In the genomic region with DNA sequence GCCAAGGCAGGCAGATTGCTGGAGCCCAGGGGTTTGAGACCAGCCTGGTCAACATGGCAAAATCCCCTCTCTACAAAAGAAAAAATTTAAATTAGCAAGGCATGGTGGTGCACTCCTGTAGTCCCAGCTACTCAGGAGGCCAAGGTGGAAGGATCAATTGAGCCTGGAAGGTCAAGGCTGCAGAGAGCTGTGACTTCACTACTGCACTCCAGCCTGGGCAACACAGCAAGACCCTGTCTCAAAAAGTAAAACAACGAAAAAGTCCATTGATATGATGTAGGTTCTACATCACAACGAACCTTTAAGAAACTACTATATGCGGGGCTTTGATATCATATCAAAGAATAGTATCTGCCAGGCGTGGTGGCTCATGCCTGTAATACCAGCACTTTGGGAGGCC, we compare ENCODE assay signal across 19 cellular contexts. TPM values are rescaled to one million over a fixed set of nuclear protein-coding genes. Genes with fewer than 3 reads are reported as not detected.
DNase-seq lines count a peak whose midpoint lies in the region; ATAC-seq, FAIRE-seq and TF ChIP-seq lines count a peak whose summit lies in the region.
"Had no signal": no experiment of that assay in that cellular context is flagged by ENCODE, and none has a peak within 500 bp of the region (broad histone marks: within the 10 kb centered on the region; RNA-seq: fewer than 3 reads in every experiment).

No MANE protein-coding gene starts in this region.

- no peaks in the 10 kb centered on the region for H3K79me1 ChIP-seq in mesenchymal stem cell (replicated peaks; ENCODE audit: low read length, poor library complexity, severe bottlenecking)

- POLR2A ChIA-PET in HepG2 (lab: Yijun Ruan, JAX) (interaction anchor here (1.6 kb wide), 1 partner anchor 14 kb away, joined by 9 read pairs; no protein-coding TSS in a partner anchor), K562 (lab: Yijun Ruan, JAX) (interaction anchor here (0.6 to 1.0 kb wide), 2 partner anchors 9 to 68 kb away, joined by 3 read pairs; no protein-coding TSS in a partner anchor)

- TF ChIP-seq CTCF in HepG2 (CRISPR knock-in tag; IDR thresholded peaks at IDR 0.05) = no peak
- TF ChIP-seq CTCF in right lobe of liver (IDR thresholded peaks at IDR 0.05) = no peak
- no peak for TF ChIP-seq CTCF in K562 (IDR thresholded peaks at IDR 0.05 in 2 of 3, conservative IDR thresholded peaks at IDR 0.05 in 1 of 3; ENCODE audit: insufficient read depth in 2 of 3, low read depth in 1 of 3, low read length in 3 of 3)

- H3K23ac ChIP-seq in mesenchymal stem cell (ENCODE audit: low read length in 2 of 2) = no peak overlapping the region

- H2BK15ac ChIP-seq in mesenchymal stem cell (ENCODE audit: low read depth, poor library complexity, severe bottlenecking) = no peak overlapping the region

- CTCF ChIA-PET in HepG2 (lab: Yijun Ruan, JAX; ENCODE audit: low intra/inter-chr PET ratio, low total read pairs) (no interaction called here), K562 (lab: Yijun Ruan, JAX; ENCODE audit: low intra/inter-chr PET ratio) (no interaction called here)

- H4K91ac ChIP-seq in mesenchymal stem cell (ENCODE audit: low read length) = peak overlapping the region; percentile 47

- no peak overlapping the region for H3K4me3 ChIP-seq in HepG2 (replicated peaks in 1 of 3; ENCODE audit: insufficient read depth in 1 of 3, low read depth in 2 of 3, low read length in 3 of 3)
- H3K4me3 ChIP-seq in right lobe of liver = no peak overlapping the region
- H3K4me3 ChIP-seq in K562 = no peak overlapping the region
- no peak overlapping the region for H3K4me3 ChIP-seq in mesenchymal stem cell (ENCODE audit: insufficient read depth in 1 of 2, low read depth in 1 of 2, low read length in 2 of 2)
- H3K4me3 ChIP-seq: BLaER1, GM23338 had no signal

- ATAC-seq in HepG2 (no peak), right lobe of liver (no peak), K562 (no peak), GM21515 (IDR thresholded peaks at IDR 0.05; ENCODE audit: unreplicated experiment) (no peak)
- ATAC-seq: CD8-positive, alpha-beta T cell; GM23338; HCT116 had no signal

- DNase-seq in HepG2 (ENCODE audit: low spot score) (no peak), right lobe of liver (no peak), K562 (ENCODE audit: extremely low read depth in 1 of 4, low spot score in 3 of 4) (no peak), mesenchymal stem cell (no peak), DMS153 treated with DMSO at 0.1 percent for 48 hours (lab: John Stamatoyannopoulos, UW; ENCODE audit: unreplicated experiment) (no peak), SIG-M5 (lab: John Stamatoyannopoulos, UW) (no peak)
- DNase-seq: 8988T; CD8-positive, alpha-beta T cell; COR-L47; DMS 273 treated with DMSO at 0.1 percent for 48 hours; H7; KBM-7 had no signal

- H3K9me1 ChIP-seq in K562 (ENCODE audit: control insufficient read depth, insufficient read depth, low read length) = no peaks in the 10 kb centered on the region

- H3K9me3 ChIP-seq in HepG2 (ENCODE audit: low read length) = no peaks in the 10 kb centered on the region
- H3K9me3 ChIP-seq in right lobe of liver = no peaks in the 10 kb centered on the region
- H3K9me3 ChIP-seq in K562 (replicated peaks; ENCODE audit: control insufficient read depth, insufficient read depth, low read depth, low read length) = no peaks in the 10 kb centered on the region
- H3K9me3 ChIP-seq in mesenchymal stem cell (ENCODE audit: control insufficient read depth, low read length) = no peaks in the 10 kb centered on the region

- H3K79me2 ChIP-seq in HepG2 (ENCODE audit: insufficient read depth, low read length) (no peaks in the 10 kb centered on the region), K562 (ENCODE audit: control insufficient read depth, insufficient read depth, low read length) (no peaks in the 10 kb centered on the region)

- H3K9ac ChIP-seq in HepG2 (ENCODE audit: insufficient read depth, low read depth, low read length) (no peak overlapping the region), K562 (ENCODE audit: insufficient read depth in 1 of 2, low read depth in 2 of 2, low read length in 2 of 2) (0 out of 4 replicates have a peak overlapping the region, but pooled peaks of 1 of the 2 experiments have one; percentile 64), mesenchymal stem cell (ENCODE audit: low read length) (no peak overlapping the region)
- H3K9ac ChIP-seq: BLaER1 had no signal

- H3K27me3 ChIP-seq in HepG2 (ENCODE audit: control insufficient read depth in 1 of 2, insufficient read depth in 2 of 2, low read length in 2 of 2) (no peaks in the 10 kb centered on the region), right lobe of liver (no peaks in the 10 kb centered on the region), K562 (ENCODE audit: control insufficient read depth in 2 of 2, insufficient read depth in 2 of 2, low read length in 2 of 2) (no peaks in the 10 kb centered on the region), mesenchymal stem cell (ENCODE audit: control insufficient read depth in 1 of 2, insufficient read depth in 1 of 2, low read length in 2 of 2) (no peaks in the 10 kb centered on the region)
- H3K27me3 ChIP-seq: BLaER1 had no signal

- H3K14ac ChIP-seq in mesenchymal stem cell (ENCODE audit: low read length in 2 of 2) = no peak overlapping the region

- H2AFZ ChIP-seq in HepG2 (ENCODE audit: low read length) (no peak overlapping the region), K562 (ENCODE audit: low read depth, low read length) (no peak overlapping the region), mesenchymal stem cell (ENCODE audit: low read depth, low read length) (no peak overlapping the region)
- H2AFZ ChIP-seq: GM23338 had no signal

- no peak overlapping the region for H2BK5ac ChIP-seq in mesenchymal stem cell (ENCODE audit: low read depth, low read length, poor library complexity, severe bottlenecking)

- no peak overlapping the region for H2BK12ac ChIP-seq in mesenchymal stem cell (ENCODE audit: low read length in 2 of 2)

- H3K36me3 ChIP-seq in HepG2 (replicated peaks in 1 of 2; ENCODE audit: control insufficient read depth in 1 of 2, insufficient read depth in 2 of 2, low read length in 2 of 2) = no peaks in the 10 kb centered on the region
- no peaks in the 10 kb centered on the region for H3K36me3 ChIP-seq in right lobe of liver
- H3K36me3 ChIP-seq in K562 (ENCODE audit: control insufficient read depth, insufficient read depth, low read length) = no peaks in the 10 kb centered on the region
- H3K36me3 ChIP-seq in mesenchymal stem cell (ENCODE audit: control insufficient read depth in 1 of 2, insufficient read depth in 2 of 2, low read depth in 1 of 2, low read length in 2 of 2) = no peaks in the 10 kb centered on the region
- H3K36me3 ChIP-seq: BLaER1 had no signal

- intact Hi-C loops in HepG2 (cut with micrococcal nuclease; ENCODE audit: unreplicated experiment) = no loop called here
- intact Hi-C loops in right lobe of liver (cut with DNase I) = no loop called here
- intact Hi-C loops in K562 (cut with micrococcal nuclease) = no loop called here

- H2BK120ac ChIP-seq in mesenchymal stem cell (ENCODE audit: low read depth, low read length) = no peak overlapping the region

- no peak overlapping the region for H3K4me2 ChIP-seq in HepG2 (ENCODE audit: low read depth, low read length)
- no peak overlapping the region for H3K4me2 ChIP-seq in K562 (ENCODE audit: insufficient read depth, low read length)
- H3K4me2 ChIP-seq in mesenchymal stem cell (ENCODE audit: low read length, poor library complexity, severe bottlenecking) = no peak overlapping the region
- H3K4me2 ChIP-seq: BLaER1, GM23338 had no signal

- H3K27ac ChIP-seq in HepG2 (ENCODE audit: extremely low read length, insufficient read depth, low read length) = no peak overlapping the region
- no peak overlapping the region for H3K27ac ChIP-seq in right lobe of liver
- H3K27ac ChIP-seq in K562 (ENCODE audit: extremely low read depth, low read depth, low read length) = no peak overlapping the region
- H3K27ac ChIP-seq in mesenchymal stem cell (ENCODE audit: low read length, poor library complexity, severe bottlenecking) = no peak overlapping the region
- H3K27ac ChIP-seq: BLaER1 had no signal

- no peaks in the 10 kb centered on the region for H4K20me1 ChIP-seq in HepG2 (ENCODE audit: insufficient read depth, low read length)
- no peaks in the 10 kb centered on the region for H4K20me1 ChIP-seq in K562 (replicated peaks; ENCODE audit: control insufficient read depth, insufficient read depth, low read length)
- H4K20me1 ChIP-seq: BLaER1 had no signal

- in situ Hi-C loops in HepG2 (cut with HindIII; ENCODE audit: extremely low pct_ligation_motif_present, low pct_unique_long_range_greater_than_20kb) (no loop called here), K562 (cut with MboI) (no loop called here)

- TF ChIP-seq POLR2A in HepG2 (IDR thresholded peaks at IDR 0.05; ENCODE audit: insufficient read depth in 1 of 2, low read depth in 2 of 2, low read length in 2 of 2) (no peak), right lobe of liver (IDR thresholded peaks at IDR 0.05) (no peak), K562 (conservative IDR thresholded peaks at IDR 0.05) (no peak)

- H2AK5ac ChIP-seq in mesenchymal stem cell (ENCODE audit: low read length, severe bottlenecking) = no peak overlapping the region

- TF ChIP-seq EP300 in HepG2 (IDR thresholded peaks at IDR 0.05; ENCODE audit: low read depth in 2 of 2, low read length in 2 of 2) (no peak), HepG2 (CRISPR knock-in tag; IDR thresholded peaks at IDR 0.05; ENCODE audit: borderline replicate concordance) (no peak), K562 (IDR thresholded peaks at IDR 0.05; ENCODE audit: low read length) (no peak)

- no peak overlapping the region for H3K4ac ChIP-seq in mesenchymal stem cell (ENCODE audit: low read depth in 1 of 2, low read length in 2 of 2)

- BruUV-seq in HepG2 (replicated peaks; lab: Mats Ljungman, UMichigan) (no TSS peak), K562 (replicated peaks; lab: Mats Ljungman, UMichigan) (no TSS peak)

- H3K4me1 ChIP-seq in HepG2 (ENCODE audit: insufficient read depth, low read length) (peaks cover 42% of the 10 kb centered on the region), right lobe of liver (peaks cover 0 to 17% (median 0%) of the 10 kb centered on the region in 4 donors), K562 (replicated peaks in 1 of 2; ENCODE audit: control insufficient read depth in 2 of 2, insufficient read depth in 2 of 2, low read length in 2 of 2) (peaks cover 19 to 20% of the 10 kb centered on the region in 2 experiments), mesenchymal stem cell (ENCODE audit: control insufficient read depth, insufficient read depth, low read depth, low read length) (peaks cover 1% of the 10 kb centered on the region)

- no peak overlapping the region for H4K8ac ChIP-seq in mesenchymal stem cell (ENCODE audit: low read length)

- no peak overlapping the region for H3K18ac ChIP-seq in mesenchymal stem cell (ENCODE audit: low read depth in 1 of 2, low read length in 2 of 2)

- no peak for TF ChIP-seq RAD21 in HepG2 (CRISPR knock-in tag; IDR thresholded peaks at IDR 0.05)
- TF ChIP-seq RAD21 in K562 (CRISPR knock-in tag; conservative IDR thresholded peaks at IDR 0.05 in 1 of 2, IDR thresholded peaks at IDR 0.05 in 1 of 2) = no peak

- FAIRE-seq in HepG2 (lab: Jason Lieb, UNC) (no peak), K562 (lab: Jason Lieb, UNC) (no peak)
- FAIRE-seq: G401.6, GM12891, GM19239 had no signal

- 86% methylated on average over 4 of the region's 4 CpGs for WGBS in HepG2 (ENCODE audit: low lambda C conversion rate)
- 76% methylated on average over 2 of the region's 4 CpGs for WGBS in right lobe of liver (ENCODE audit: insufficient coverage, low coverage, low lambda C conversion rate, missing lambda C conversion rate)
- WGBS in K562 (ENCODE audit: insufficient coverage, low coverage, missing lambda C conversion rate) = 56% methylated on average over 4 of the region's 4 CpGs
- WGBS in mesenchymal stem cell = 97% methylated on average over 4 of the region's 4 CpGs

RNA-seq across cellular contexts. Expression of a gene that starts 20.9 kb away (rescaled TPM):
- 0.18 and 0.27 TPM in 2 replicates for total RNA-seq in HepG2 (2016; rRNA removed; fragmentation: Illumina TruSeq; extraction: Trizol)
- not detected in 2 replicates for total RNA-seq in HepG2 (2016; cell fraction: cytosol; rRNA removed; fragmentation: Illumina TruSeq; extraction: Trizol; ENCODE audit: low read depth)
- 0.18 and 0.22 TPM in 2 replicates for total RNA-seq in HepG2 (2016; cell fraction: insoluble cytoplasmic fraction; rRNA removed; fragmentation: Illumina TruSeq; extraction: Trizol)
- total RNA-seq in HepG2 (2016; cell fraction: membrane; rRNA removed; fragmentation: Illumina TruSeq; extraction: Trizol) = 0.19 and 0.21 TPM in 2 replicates
- total RNA-seq in HepG2 (2016; cell fraction: nucleus; rRNA removed; fragmentation: Illumina TruSeq; extraction: Trizol) = 0.09 and 0.12 TPM in 2 replicates
- polyA plus RNA-seq in HepG2 (2011; rRNA removed) = 22.8 and 24.0 TPM in 2 replicates
- 26.7 and 29.6 TPM in 2 replicates for polyA plus RNA-seq in HepG2 (2011; cell fraction: cytosol; rRNA removed)
- 4.9 and 6.8 TPM in 2 replicates for polyA plus RNA-seq in HepG2 (2011; cell fraction: nucleus; rRNA removed)
- 10.9 and 16.0 TPM in 2 replicates for polyA plus RNA-seq in HepG2 (2012)
- polyA plus RNA-seq in HepG2 (2016; cell fraction: cytosol; fragmentation: Illumina TruSeq; extraction: Trizol; ENCODE audit: low read depth) = 0.05 TPM in 1 of 2 replicates, not detected in the other
- polyA plus RNA-seq in HepG2 (2016; cell fraction: insoluble cytoplasmic fraction; fragmentation: Illumina TruSeq; extraction: Trizol; ENCODE audit: low read depth) = 0.32 and 0.41 TPM in 2 replicates
- 0.07 and 0.11 TPM in 2 replicates for polyA plus RNA-seq in HepG2 (2016; cell fraction: membrane; fragmentation: Illumina TruSeq; extraction: Trizol; ENCODE audit: low read depth)
- polyA plus RNA-seq in HepG2 (2016; cell fraction: nucleus; fragmentation: Illumina TruSeq; extraction: Trizol; ENCODE audit: insufficient read depth, low read depth) = 0.18 and 0.37 TPM in 2 replicates
- 0.65 and 54.4 TPM in 2 replicates for polyA minus RNA-seq in HepG2 (2011; rRNA and poly(A)+ RNA removed; ENCODE audit: low replicate concordance)
- 6.2 and 10.5 TPM in 2 replicates for polyA minus RNA-seq in HepG2 (2011; cell fraction: cytosol; rRNA and poly(A)+ RNA removed)
- 2.2 and 3.5 TPM in 2 replicates for polyA minus RNA-seq in HepG2 (2011; cell fraction: nucleus; rRNA and poly(A)+ RNA removed)
- 1 to 10 TPM in 5 of 6 experiments, under 1 TPM in 1; 0.90 to 5.2 (median 1.9) TPM for total RNA-seq in right lobe of liver
- total RNA-seq in K562 (2011; cell fraction: chromatin; rRNA removed; ENCODE audit: low replicate concordance) = 0.56 and 1.2 TPM in 2 replicates
- total RNA-seq in K562 (2011; cell fraction: nucleolus; rRNA removed) = 0.50 and 0.53 TPM in 2 replicates
- 0.46 and 0.66 TPM in 2 replicates for total RNA-seq in K562 (2011; cell fraction: nucleoplasm; rRNA removed)
- 0.20 TPM in 1 of 2 replicates, not detected in the other for total RNA-seq in K562 (2014; rRNA removed)
- total RNA-seq in K562 (2014; rRNA removed; fragmentation: Illumina TruSeq; extraction: Trizol) = 0.22 and 0.25 TPM in 2 replicates
- 0.30 and 0.36 TPM in 2 replicates for total RNA-seq in K562 (2015; rRNA removed; fragmentation: Illumina TruSeq; extraction: Trizol)
- total RNA-seq in K562 (2021) = 0.36 and 0.55 TPM in 2 replicates
- polyA plus RNA-seq in K562 (2011; rRNA removed) = 0.43 and 0.45 TPM in 2 replicates
- 0.83 and 1.4 TPM in 2 replicates for polyA plus RNA-seq in K562 (2011; cell fraction: cytosol; rRNA removed)
- 0.18 and 0.40 TPM in 2 replicates for polyA plus RNA-seq in K562 (2011; cell fraction: nucleus; rRNA removed)
- 0.31 and 0.51 TPM in 2 replicates for polyA plus RNA-seq in K562 (2012)
- 0.26 and 0.33 TPM in 2 replicates for polyA plus RNA-seq in K562 (2014; fragmentation: Illumina TruSeq; extraction: Trizol)
- under 1 TPM; 0.15 to 0.48 TPM for polyA plus RNA-seq in K562 (2014; fragmentation: Nextera tagmentation; extraction: Ambion mirVana)
- polyA plus RNA-seq in K562 (2014; rRNA removed) = 0.32 and 0.52 TPM in 2 replicates
- 0.48 and 0.67 TPM in 2 replicates for polyA minus RNA-seq in K562 (2011; rRNA and poly(A)+ RNA removed)
- polyA minus RNA-seq in K562 (2011; cell fraction: cytosol; rRNA and poly(A)+ RNA removed) = not detected in 2 replicates
- polyA minus RNA-seq in K562 (2011; cell fraction: nucleus; rRNA and poly(A)+ RNA removed) = 0.13 and 0.22 TPM in 2 replicates
- 0.07 TPM for polyA plus RNA-seq in mesenchymal stem cell (2013, experiment 1 of 2)
- 0.08 TPM for polyA plus RNA-seq in mesenchymal stem cell (2013, experiment 2 of 2)
